In the genomic region with DNA sequence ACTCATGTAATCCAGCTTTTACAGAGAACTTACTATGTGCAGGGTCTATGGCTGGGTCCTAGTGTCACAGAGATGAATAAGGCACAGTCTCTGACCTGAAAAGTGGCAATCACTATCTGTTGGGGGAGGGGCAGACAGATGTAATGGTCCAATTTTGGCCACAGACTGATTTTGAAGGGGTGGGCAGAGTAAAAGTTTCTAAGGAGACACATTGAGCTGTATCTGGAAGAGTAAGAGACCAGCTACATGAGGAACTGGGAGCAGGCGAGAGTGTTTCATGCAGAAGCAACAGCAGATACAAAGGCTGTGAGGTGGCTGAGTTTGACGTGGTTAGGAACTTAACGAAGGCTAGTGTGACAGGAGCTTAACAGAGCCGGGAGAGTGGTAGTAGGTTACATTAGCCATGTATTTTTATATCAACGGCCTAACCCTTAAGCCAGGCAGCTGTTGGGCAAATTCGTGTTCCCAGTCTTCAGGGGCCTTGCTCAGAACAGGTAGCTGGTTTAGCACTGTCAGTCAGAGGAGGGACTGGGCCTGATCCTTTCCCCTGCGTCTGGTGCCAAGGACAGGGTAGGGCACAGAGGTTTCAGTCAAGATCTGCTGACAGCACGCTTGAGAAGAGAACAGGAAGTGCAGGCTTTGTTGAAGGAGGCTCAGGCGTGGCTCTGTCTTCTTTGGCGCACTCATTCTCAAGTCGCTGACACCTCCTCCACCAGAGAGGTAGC, we compare ENCODE assay signal across 8 cellular contexts. TPM values are rescaled to one million over a fixed set of nuclear protein-coding genes. Genes with fewer than 3 reads are reported as not detected.
DNase-seq lines count a peak whose midpoint lies in the region; ATAC-seq and TF ChIP-seq lines count a peak whose summit lies in the region.

No MANE protein-coding gene starts in this region.

- H4K5ac ChIP-seq in mesendoderm (ENCODE audit: low read length), result peak overlapping the region; percentile 79

- peaks cover 6% of the 10 kb centered on the region for H3K79me1 ChIP-seq in mesendoderm (ENCODE audit: low read length)

- no peak for DNase-seq in SJSA1 (ENCODE audit: low read depth in 1 of 2, low spot score in 2 of 2)
- DNase-seq in adipocyte (ENCODE audit: low read depth), result no peak
- DNase-seq in mesendoderm, result no peak
- DNase-seq in iPS-NIHi11 (ENCODE audit: low spot score), result no peak
- DNase-seq in NCI-H187 treated with DMSO at 0.1 percent for 48 hours (lab: John Stamatoyannopoulos, UW), result no peak

- no peaks in the 10 kb centered on the region for H3K27me3 Mint-ChIP-seq in stimulated activated naive CD8-positive, alpha-beta T cell treated with anti-CD3 and anti-CD28 coated beads, Interleukin-15, Interleukin-2, amounts not matched to agents 100 ng/mL and 50 ng/mL, for 24 hours

- peak overlapping the region; percentile 85 for H3K4me3 Mint-ChIP-seq in stimulated activated naive CD8-positive, alpha-beta T cell treated with anti-CD3 and anti-CD28 coated beads, Interleukin-15, Interleukin-2, amounts not matched to agents 100 ng/mL and 50 ng/mL, for 24 hours

- H3K9ac ChIP-seq in adipocyte (ENCODE audit: low read length) (peak overlapping the region; percentile 97), mesendoderm (ENCODE audit: low read length) (peak overlapping the region; percentile 60)

- H3K4me1 ChIP-seq in SJSA1 (replicated peaks) (peaks cover 36% of the 10 kb centered on the region), adipocyte (ENCODE audit: control insufficient read depth, insufficient read depth, low read length) (peaks cover 35% of the 10 kb centered on the region), mesendoderm (ENCODE audit: control insufficient read depth, low read depth, low read length) (peaks cover 12% of the 10 kb centered on the region)

- 0 out of 2 replicates have a peak overlapping the region, but pooled peaks have one; percentile 14 for H3K27ac ChIP-seq in SJSA1
- no peak overlapping the region for H3K27ac ChIP-seq in mesendoderm (ENCODE audit: low read depth, low read length)

- H3K9me3 ChIP-seq in SJSA1 (replicated peaks), result no peaks in the 10 kb centered on the region
- H3K9me3 ChIP-seq in adipocyte (ENCODE audit: control insufficient read depth, low read length), result no peaks in the 10 kb centered on the region

- no peak overlapping the region for H3K23ac ChIP-seq in mesendoderm (ENCODE audit: low read length)

- no peak overlapping the region for H4K8ac ChIP-seq in mesendoderm (ENCODE audit: low read depth, low read length)

- no peaks in the 10 kb centered on the region for H3K9me3 Mint-ChIP-seq in stimulated activated naive CD8-positive, alpha-beta T cell treated with anti-CD3 and anti-CD28 coated beads, Interleukin-15, Interleukin-2, amounts not matched to agents 100 ng/mL and 50 ng/mL, for 24 hours

- no peak overlapping the region for H2BK15ac ChIP-seq in mesendoderm (replicated peaks; ENCODE audit: low read depth)

- peak overlapping the region; percentile 33 for H2BK5ac ChIP-seq in mesendoderm (ENCODE audit: low read length)

- H3K36me3 Mint-ChIP-seq in stimulated activated naive CD8-positive, alpha-beta T cell treated with anti-CD3 and anti-CD28 coated beads, Interleukin-15, Interleukin-2, amounts not matched to agents 100 ng/mL and 50 ng/mL, for 24 hours (ENCODE audit: low read depth), result no peaks in the 10 kb centered on the region

- H3K27me3 ChIP-seq in SJSA1 (replicated peaks), result no peaks in the 10 kb centered on the region
- no peaks in the 10 kb centered on the region for H3K27me3 ChIP-seq in adipocyte (replicated peaks; ENCODE audit: control insufficient read depth, insufficient read depth, low read length)
- no peaks in the 10 kb centered on the region for H3K27me3 ChIP-seq in mesendoderm (ENCODE audit: insufficient read depth, low read length, poor library complexity)

- H3K36me3 ChIP-seq in SJSA1 (peaks cover 6% of the 10 kb centered on the region; the same call in 1 of the 2 replicates), adipocyte (ENCODE audit: control insufficient read depth, insufficient read depth, low read length, severe bottlenecking) (no peaks in the 10 kb centered on the region), mesendoderm (ENCODE audit: control insufficient read depth, insufficient read depth, low read length) (no peaks in the 10 kb centered on the region)

- H3K79me2 ChIP-seq in mesendoderm (ENCODE audit: control insufficient read depth, insufficient read depth, low read length), result no peaks in the 10 kb centered on the region

- peak overlapping the region; percentile 83 for H3K56ac ChIP-seq in mesendoderm (ENCODE audit: low read length)

- peak overlapping the region; percentile 98 for H3K27ac Mint-ChIP-seq in stimulated activated naive CD8-positive, alpha-beta T cell treated with anti-CD3 and anti-CD28 coated beads, Interleukin-15, Interleukin-2, amounts not matched to agents 100 ng/mL and 50 ng/mL, for 24 hours

- TF ChIP-seq POLR2A in GM18951 (IDR thresholded peaks at IDR 0.05; ENCODE audit: extremely low read depth, insufficient read depth, insufficient read length), result peak; percentile 56

- H2AK5ac ChIP-seq in mesendoderm (ENCODE audit: low read length), result no peak overlapping the region

- no peak overlapping the region for H2BK120ac ChIP-seq in mesendoderm (ENCODE audit: low read depth, low read length)

- H3K4ac ChIP-seq in mesendoderm (ENCODE audit: low read depth, low read length), result peak overlapping the region; percentile 10

- H3K4me3 ChIP-seq in SJSA1 (no peak overlapping the region; the same call in 1 of the 2 replicates), adipocyte (ENCODE audit: low read length) (peak overlapping the region; percentile 95), mesendoderm (ENCODE audit: low read length) (no peak overlapping the region)

- peak overlapping the region; percentile 7 for H3K18ac ChIP-seq in mesendoderm (ENCODE audit: low read length)

- H3K4me2 ChIP-seq in mesendoderm (ENCODE audit: low read length), result no peak overlapping the region

- WGBS in mesendoderm (ENCODE audit: extremely low coverage, insufficient coverage, low lambda C conversion rate), result no CpG with 5 or more reads among the region's 11 CpGs

- H3K4me1 Mint-ChIP-seq in stimulated activated naive CD8-positive, alpha-beta T cell treated with anti-CD3 and anti-CD28 coated beads, Interleukin-15, Interleukin-2, amounts not matched to agents 100 ng/mL and 50 ng/mL, for 24 hours (ENCODE audit: low read depth), result peaks cover 57% of the 10 kb centered on the region

- ATAC-seq in HG03095 (IDR thresholded peaks at IDR 0.05; ENCODE audit: unreplicated experiment), result peak; percentile 31

- in situ Hi-C loops in GM18951 (cut with MboI; ENCODE audit: low sequenced_read_pairs, unreplicated experiment), result no loop called here

RNA-seq across cellular contexts. Expression of gene STIM1, which starts 1.4 kb away (rescaled TPM):
- total RNA-seq in SJSA1 (2014; rRNA removed; shearing (Covaris generic)), result 87.2 and 99.9 TPM in 2 replicates
- 9.2 TPM for polyA plus RNA-seq in mesendoderm (2013, experiment 1 of 2)
- 8.3 TPM for polyA plus RNA-seq in mesendoderm (2013, experiment 2 of 2)

RNA-seq across cellular contexts. Expression of gene RHOG, which starts 13.3 kb away (rescaled TPM):
- 22.1 and 39.9 TPM in 2 replicates for total RNA-seq in SJSA1 (2014; rRNA removed; shearing (Covaris generic))
- 38.2 TPM for polyA plus RNA-seq in mesendoderm (2013, experiment 1 of 2)
- 34.7 TPM for polyA plus RNA-seq in mesendoderm (2013, experiment 2 of 2)

RNA-seq across cellular contexts. Expression of gene PGAP2, which starts 45.7 kb away (rescaled TPM):
- total RNA-seq in SJSA1 (2014; rRNA removed; shearing (Covaris generic)), result 6.7 and 16.1 TPM in 2 replicates
- polyA plus RNA-seq in mesendoderm (2013, experiment 1 of 2), result 55.1 TPM
- 56.2 TPM for polyA plus RNA-seq in mesendoderm (2013, experiment 2 of 2)

RNA-seq across cellular contexts. Expression of gene NUP98, which starts 56.7 kb away (rescaled TPM):
- 161 and 186 TPM in 2 replicates for total RNA-seq in SJSA1 (2014; rRNA removed; shearing (Covaris generic))
- polyA plus RNA-seq in mesendoderm (2013, experiment 1 of 2), result 72.3 TPM
- 72.2 TPM for polyA plus RNA-seq in mesendoderm (2013, experiment 2 of 2)
